Comparison of ENCODE assay signal across 1 cellular context in the genomic region with DNA sequence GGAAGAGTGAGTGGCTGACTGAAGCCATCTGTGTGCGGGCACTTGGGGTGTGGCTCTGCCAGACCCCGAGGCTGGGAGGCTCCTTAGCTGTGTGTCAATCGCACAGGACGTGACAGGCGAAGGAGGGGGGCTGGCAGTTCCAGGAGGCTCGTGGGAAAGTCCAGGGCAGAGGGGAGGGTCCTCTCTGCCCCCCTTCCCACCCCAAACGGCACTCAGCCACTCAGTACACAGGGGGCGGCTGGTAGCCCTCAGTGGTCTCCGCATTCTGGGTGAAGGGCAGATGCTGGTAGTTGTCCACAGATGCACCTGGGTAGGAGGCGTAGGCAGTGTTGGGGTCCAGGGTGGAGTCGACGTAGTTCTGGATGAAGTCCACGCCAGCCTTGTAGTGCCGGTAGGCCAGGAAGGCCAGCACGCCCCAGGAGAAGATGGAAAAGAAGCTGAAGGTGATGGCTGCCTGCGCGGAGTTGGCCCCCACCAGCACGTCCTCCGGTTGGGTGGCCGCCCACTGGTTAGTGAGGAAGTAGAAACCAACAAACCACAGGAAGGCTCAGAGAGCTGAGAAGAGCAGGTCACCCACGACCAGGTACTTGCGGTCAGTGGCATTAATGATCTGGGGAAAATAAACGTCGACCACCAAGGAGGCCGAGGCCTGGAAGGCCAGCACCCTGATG.
TF ChIP-seq lines count a peak whose summit lies in the region.

No MANE protein-coding gene starts in this region.

TF ChIP-seq in H1, 55 proteins besides CTCF, POLR2A, EP300 and RAD21:
- TF ChIP-seq CHD1 (IDR thresholded peaks at IDR 0.05; ENCODE audit: low read depth, low read length) (no peak), CREB1 (IDR thresholded peaks at IDR 0.05) (no peak), NRF1 (IDR thresholded peaks at IDR 0.05; ENCODE audit: low read depth, low read length) (no peak), RXRA (IDR thresholded peaks at IDR 0.05; ENCODE audit: insufficient read depth, low read depth, low read length) (no peak), HDAC6 (IDR thresholded peaks at IDR 0.05; ENCODE audit: low read depth, low read length) (no peak)
TF ChIP-seq in H1: peak in this region for 0.
